Comparison of ENCODE assay signal across 29 cellular contexts in genomic region chr9:77679088-77679487, GRCh38. TPM values are rescaled to one million over a fixed set of nuclear protein-coding genes. Genes with fewer than 3 reads are reported as not detected.
DNase-seq lines count a peak whose midpoint lies in the region; ATAC-seq and TF ChIP-seq lines count a peak whose summit lies in the region.
"Had no signal": no experiment of that assay in that cellular context is flagged by ENCODE, and none has a peak within 500 bp of the region (broad histone marks: within the 10 kb centered on the region; RNA-seq: fewer than 3 reads in every experiment).

No MANE protein-coding gene starts in this region.

- H3K4me1 Mint-ChIP-seq in MCF 10A (ENCODE audit: insufficient read depth, unreplicated experiment), result no peaks in the 10 kb centered on the region
- H3K4me1 Mint-ChIP-seq: activated B cell treated with CpG ODN at 0.5 μM for 24 hours; activated CD8-positive, alpha-beta memory T cell treated with anti-CD3 and anti-CD28 coated beads, Interleukin-2, amount 10 ng/mL, durations not matched to agents 7 days and 5 days; CD4-positive, alpha-beta memory T cell had no signal

- H4K20me1 ChIP-seq in mammary epithelial cell (ENCODE audit: insufficient read depth, low read length), result no peaks in the 10 kb centered on the region

- no peak overlapping the region for H3K27ac Mint-ChIP-seq in MCF 10A (ENCODE audit: low read depth, unreplicated experiment)
- H3K27ac Mint-ChIP-seq: activated B cell treated with CpG ODN at 0.5 μM for 24 hours; activated CD8-positive, alpha-beta memory T cell treated with anti-CD3 and anti-CD28 coated beads, Interleukin-2, amount 10 ng/mL, durations not matched to agents 7 days and 5 days; activated naive CD4-positive, alpha-beta T cell treated with anti-CD3 and anti-CD28 coated beads for 36 hours; CD4-positive, alpha-beta memory T cell; progenitor cell of endocrine pancreas had no signal

- POLR2A ChIA-PET in MCF 10A (lab: Yijun Ruan, JAX), result no interaction called here

- no peaks in the 10 kb centered on the region for H3K79me2 ChIP-seq in mammary epithelial cell (ENCODE audit: insufficient read depth, low read length)

- BruUV-seq in MCF 10A (replicated peaks; lab: Mats Ljungman, UMichigan) (no TSS peak), mammary epithelial cell (replicated peaks; lab: Mats Ljungman, UMichigan) (no TSS peak)

- no peaks in the 10 kb centered on the region for H3K36me3 ChIP-seq in mammary epithelial cell (ENCODE audit: insufficient read depth, low read length)
- H3K36me3 ChIP-seq in upper lobe of right lung, result no peaks in the 10 kb centered on the region
- H3K36me3 ChIP-seq: left lung, thyroid gland had no signal

- dilution Hi-C loops in mammary epithelial cell (cut with HindIII; ENCODE audit: low sequenced_read_pairs), result no loop called here

- CTCF ChIA-PET in MCF 10A (lab: Yijun Ruan, JAX), result no interaction called here
- CTCF ChIA-PET in mammary epithelial cell (lab: Charles Lee; ENCODE audit: low non-redundant PET), result no interaction called here

- intact Hi-C loops in MCF 10A (cut with micrococcal nuclease) (no loop called here), mammary epithelial cell (cut with micrococcal nuclease) (loop anchor here (10.0 kb wide), 1 partner anchor 446 kb away; no protein-coding TSS in a partner anchor), upper lobe of right lung (cut with DNase I) (no loop called here)

- no peak for TF ChIP-seq CTCF in MCF 10A (IDR thresholded peaks at IDR 0.05; ENCODE audit: unreplicated experiment)
- no peak for TF ChIP-seq CTCF in mammary epithelial cell (conservative IDR thresholded peaks at IDR 0.05 in 1 of 2, IDR thresholded peaks at IDR 0.05 in 1 of 2; ENCODE audit: extremely low read depth in 1 of 2, insufficient read depth in 1 of 2, low read depth in 1 of 2, low read length in 2 of 2)
- TF ChIP-seq CTCF in fibroblast of mammary gland (conservative IDR thresholded peaks at IDR 0.05; ENCODE audit: control insufficient read depth, insufficient read depth, low read depth, low read length), result no peak
- no peak for TF ChIP-seq CTCF in upper lobe of right lung (IDR thresholded peaks at IDR 0.05)

- ATAC-seq in upper lobe of right lung, result peak; percentile 64
- ATAC-seq: activated CD8-positive, alpha-beta memory T cell treated with anti-CD3 and anti-CD28 coated beads, Interleukin-2, amount 10 ng/mL, durations not matched to agents 7 days and 5 days; K562; left lung; sciatic nerve had no signal

- no peaks in the 10 kb centered on the region for H3K27me3 ChIP-seq in mammary epithelial cell (ENCODE audit: insufficient read depth, low read length)
- H3K27me3 ChIP-seq in upper lobe of right lung, result no peaks in the 10 kb centered on the region
- H3K27me3 ChIP-seq: left lung, thyroid gland had no signal

- no peak overlapping the region for H3K27ac ChIP-seq in mammary epithelial cell (ENCODE audit: insufficient read depth, low read depth, low read length)
- H3K27ac ChIP-seq in upper lobe of right lung, result no peak overlapping the region
- H3K27ac ChIP-seq: left lung, SK-N-MC, thyroid gland had no signal

- WGBS in mammary epithelial cell (ENCODE audit: low coverage, missing lambda C conversion rate), result 7% methylated on average over 2 of the region's 2 CpGs

- H3K9me3 Mint-ChIP-seq in MCF 10A (ENCODE audit: unreplicated experiment), result no peaks in the 10 kb centered on the region
- H3K9me3 Mint-ChIP-seq: activated B cell treated with CpG ODN at 0.5 μM for 24 hours; activated naive CD4-positive, alpha-beta T cell treated with anti-CD3 and anti-CD28 coated beads for 36 hours had no signal

- no peaks in the 10 kb centered on the region for H3K27me3 Mint-ChIP-seq in MCF 10A (ENCODE audit: insufficient read depth, unreplicated experiment)
- H3K27me3 Mint-ChIP-seq: activated B cell treated with CpG ODN at 0.5 μM for 24 hours; activated CD8-positive, alpha-beta memory T cell treated with anti-CD3 and anti-CD28 coated beads, Interleukin-2, amount 10 ng/mL, durations not matched to agents 7 days and 5 days; progenitor cell of endocrine pancreas had no signal

- in situ Hi-C loops in mammary epithelial cell (cut with MboI; ENCODE audit: low sequenced_read_pairs in 2 of 2), result no loop called here

- DNase-seq in MCF 10A (ENCODE audit: unreplicated experiment) (peak; percentile 17), mammary epithelial cell (no peak), OCI-M1 (lab: John Stamatoyannopoulos, UW) (peak; percentile 16), fibroblast of mammary gland (ENCODE audit: low read depth) (peak; percentile 14), upper lobe of right lung (no peak), islet precursor cell (no peak), kidney tubule cell (ENCODE audit: low spot score) (no peak), activated gamma-delta T cell (lab: John Stamatoyannopoulos, UW) (no peak)
- DNase-seq: activated B cell treated with CpG ODN at 0.5 μM for 24 hours; activated CD4-positive, alpha-beta T cell treated with anti-CD3 and anti-CD28 coated beads, Interleukin-2, amount 50 U/mL, for 1 hour; activated CD8-positive, alpha-beta memory T cell treated with anti-CD3 and anti-CD28 coated beads, Interleukin-2, amount 10 ng/mL, durations not matched to agents 7 days and 5 days; activated naive CD4-positive, alpha-beta T cell treated with anti-CD3 and anti-CD28 coated beads for 36 hours; activated T-cell treated with anti-CD3 and anti-CD28 coated beads, Interleukin-2, amount 50 U/mL, for 48 hours; CD4-positive, alpha-beta memory T cell; glutamatergic neuron; GOT3; left lung; mesendoderm; NCI-H1417 treated with DMSO at 0.1 percent for 48 hours; NCI-H446; NCI-H748 treated with DMSO at 0.1 percent for 48 hours; stimulated activated CD4-positive, alpha-beta T cell treated with anti-CD3 and anti-CD28 coated beads, Interleukin-12 subunit alpha, Interleukin-12 subunit beta, amount 100 ng/mL, for 4 hours; stimulated activated CD4-positive, alpha-beta T cell treated with anti-CD3 and anti-CD28 coated beads, Interleukin-4, amount 100 ng/mL, for 1 hour; T-helper 1 cell; thyroid gland had no signal

- H3K4me2 ChIP-seq in mammary epithelial cell (ENCODE audit: insufficient read depth, low read depth, low read length), result no peak overlapping the region

- no peaks in the 10 kb centered on the region for H3K36me3 Mint-ChIP-seq in MCF 10A (ENCODE audit: insufficient read depth, unreplicated experiment)
- H3K36me3 Mint-ChIP-seq: activated CD8-positive, alpha-beta memory T cell treated with anti-CD3 and anti-CD28 coated beads, Interleukin-2, amount 10 ng/mL, durations not matched to agents 7 days and 5 days; CD4-positive, alpha-beta memory T cell had no signal

- H3K9me3 ChIP-seq in mammary epithelial cell (replicated peaks; ENCODE audit: insufficient read depth, low read length), result no peaks in the 10 kb centered on the region
- H3K9me3 ChIP-seq in upper lobe of right lung, result no peaks in the 10 kb centered on the region
- H3K9me3 ChIP-seq: left lung, thyroid gland had no signal

- H3K4me1 ChIP-seq in mammary epithelial cell (ENCODE audit: insufficient read depth, low read length) (no peaks in the 10 kb centered on the region), upper lobe of right lung (no peaks in the 10 kb centered on the region)
- H3K4me1 ChIP-seq: thyroid gland had no signal

- H3K4me3 Mint-ChIP-seq in MCF 10A (ENCODE audit: unreplicated experiment), result no peak overlapping the region
- H3K4me3 Mint-ChIP-seq: activated B cell treated with CpG ODN at 0.5 μM for 24 hours; activated CD8-positive, alpha-beta memory T cell treated with anti-CD3 and anti-CD28 coated beads, Interleukin-2, amount 10 ng/mL, durations not matched to agents 7 days and 5 days; activated naive CD4-positive, alpha-beta T cell treated with anti-CD3 and anti-CD28 coated beads for 36 hours; CD4-positive, alpha-beta memory T cell had no signal

- H3K9ac ChIP-seq in mammary epithelial cell (ENCODE audit: insufficient read depth, low read length), result no peak overlapping the region

- H2AFZ ChIP-seq in mammary epithelial cell (ENCODE audit: low read depth, low read length), result no peak overlapping the region

- no peak overlapping the region for H3K4me3 ChIP-seq in mammary epithelial cell (replicated peaks in 1 of 3; ENCODE audit: insufficient read depth in 1 of 3, low read depth in 2 of 3, low read length in 3 of 3)
- H3K4me3 ChIP-seq in fibroblast of mammary gland (ENCODE audit: control insufficient read depth, low read depth, low read length), result no peak overlapping the region
- H3K4me3 ChIP-seq in upper lobe of right lung, result no peak overlapping the region
- H3K4me3 ChIP-seq: K562, left lung, SK-N-MC, thyroid gland had no signal

RNA-seq across cellular contexts. Expression of gene GNA14, which starts 31.0 kb away (rescaled TPM):
- total RNA-seq in MCF 10A (2022), result not detected in 2 replicates
- total RNA-seq in mammary epithelial cell, result under 1 TPM in 1 of 2 donors, not detected in 1; 0.17 TPM
- not detected for polyA plus RNA-seq in mammary epithelial cell
- polyA minus RNA-seq in mammary epithelial cell, result not detected
- total RNA-seq in upper lobe of right lung, result 15.7 TPM
- total RNA-seq: activated B cell treated with CpG ODN at 0.5 μM for 24 hours; activated CD8-positive, alpha-beta memory T cell treated with anti-CD3 and anti-CD28 coated beads, Interleukin-2, amount 10 ng/mL, durations not matched to agents 7 days and 5 days; activated naive CD4-positive, alpha-beta T cell treated with anti-CD3 and anti-CD28 coated beads for 36 hours; CD4-positive, alpha-beta memory T cell had no signal
- polyA plus RNA-seq: CD4-positive, alpha-beta memory T cell had no signal

Comparison
In these comparisons a context has a peak if more than half of its experiments do, and no peak if none do; other contexts are left out.
1. DNase-seq: peak in MCF 10A (single experiment), OCI-M1 (single experiment) and fibroblast of mammary gland (single experiment); none in mammary epithelial cell (single experiment), upper lobe of right lung (single experiment), islet precursor cell (single experiment), kidney tubule cell (single experiment) and activated gamma-delta T cell (single experiment).
2. RNA of gene GNA14, which starts 31.0 kb away (total RNA-seq): 15.7 TPM in upper lobe of right lung (single experiment); 0.17 TPM in mammary epithelial cell and not detected in MCF 10A; every median in the first group is over 10 times any median in the second.